18 cellular contexts compared by ENCODE assay signal in the genomic region with DNA sequence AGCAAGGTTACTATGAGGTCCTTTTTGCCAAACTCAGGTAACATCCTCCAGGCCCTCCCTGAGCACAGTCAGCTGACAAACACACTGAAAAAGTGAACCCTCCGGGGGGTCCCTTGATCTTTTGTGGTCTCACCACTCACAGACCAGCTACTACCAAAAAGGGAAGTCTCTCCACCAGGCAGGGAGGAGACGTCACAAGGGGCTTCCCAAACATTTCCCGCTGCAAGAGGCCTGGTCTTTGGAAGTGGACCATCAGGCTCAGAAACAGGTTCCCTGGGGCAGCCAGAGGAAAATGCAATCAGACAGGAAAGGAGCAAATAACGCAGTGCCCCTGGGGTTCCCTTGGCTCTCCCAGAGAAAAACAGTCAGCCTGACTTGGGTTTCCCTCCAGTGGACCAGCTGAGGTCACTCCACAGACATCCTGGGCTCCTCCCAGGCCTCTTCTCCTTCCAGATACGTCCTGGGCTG. TPM values are rescaled to one million over a fixed set of nuclear protein-coding genes. Genes with fewer than 3 reads are reported as not detected.
DNase-seq lines count a peak whose midpoint lies in the region; ATAC-seq and TF ChIP-seq lines count a peak whose summit lies in the region.
"Had no signal": no experiment of that assay in that cellular context is flagged by ENCODE, and none has a peak within 500 bp of the region (broad histone marks: within the 10 kb centered on the region; RNA-seq: fewer than 3 reads in every experiment).

No MANE protein-coding gene starts in this region.

- no peak overlapping the region for H3K27ac Mint-ChIP-seq in CD8-positive, alpha-beta T cell
- peak overlapping the region; percentile 48; the same call in 1 of the 2 replicates for H3K27ac Mint-ChIP-seq in WTC11
- H3K27ac Mint-ChIP-seq: T-helper 2 cell treated with Interferon-gamma antibody and Interleukin-4, amounts not matched to agents 5 μg/mL and 100 μg/mL, for 36 hours had no signal

- TF ChIP-seq CTCF in CD8-positive, alpha-beta T cell (IDR thresholded peaks at IDR 0.05): no peak
- no peak for TF ChIP-seq CTCF in WTC11 (IDR thresholded peaks at IDR 0.05)
- no peak for TF ChIP-seq CTCF in mucosa of descending colon (IDR thresholded peaks at IDR 0.05)

- no peak overlapping the region for H3K27ac ChIP-seq in CD8-positive, alpha-beta T cell (ENCODE audit: low read depth, low read length)
- peak overlapping the region; percentile 36 for H3K27ac ChIP-seq in HUES48 (ENCODE audit: low read depth, low read length)
- H3K27ac ChIP-seq: left lung, SJSA1, thyroid gland had no signal

- no peak overlapping the region for H3K9ac ChIP-seq in HUES48 (ENCODE audit: low read depth, low read length)

- no peaks in the 10 kb centered on the region for H3K27me3 Mint-ChIP-seq in CD8-positive, alpha-beta T cell (ENCODE audit: low read depth)
- no peaks in the 10 kb centered on the region for H3K27me3 Mint-ChIP-seq in WTC11 (ENCODE audit: low read depth)

- H3K36me3 ChIP-seq in CD8-positive, alpha-beta T cell (ENCODE audit: insufficient read depth, low read length): no peaks in the 10 kb centered on the region
- H3K36me3 ChIP-seq in HUES48 (ENCODE audit: control insufficient read depth, insufficient read depth, low read length): no peaks in the 10 kb centered on the region
- H3K36me3 ChIP-seq in mucosa of descending colon (ENCODE audit: low read depth): no peaks in the 10 kb centered on the region
- H3K36me3 ChIP-seq: left lung, SJSA1, thyroid gland had no signal

- H3K4me3 ChIP-seq in CD8-positive, alpha-beta T cell (ENCODE audit: low read depth, low read length): no peak overlapping the region
- H3K4me3 ChIP-seq in HUES48 (ENCODE audit: low read depth, low read length) (no peak overlapping the region), mucosa of descending colon (no peak overlapping the region)
- H3K4me3 ChIP-seq: left lung, SJSA1, thyroid gland had no signal

- POLR2A ChIA-PET in CD8-positive, alpha-beta T cell (lab: Charles Lee): interaction anchor here (0.9 to 1.4 kb wide), 2 partner anchors 9 to 11 kb away, joined by 3 read pairs; no protein-coding TSS in a partner anchor
- POLR2A ChIA-PET in WTC11 (lab: Charles Lee): no interaction called here

- peaks cover 37% of the 10 kb centered on the region for H3K4me1 ChIP-seq in CD8-positive, alpha-beta T cell (ENCODE audit: insufficient read depth, low read length)
- H3K4me1 ChIP-seq in HUES48 (ENCODE audit: control insufficient read depth, insufficient read depth, low read length) (0 out of 2 replicates have a peak, but pooled peaks cover 7% of the 10 kb centered on the region), mucosa of descending colon (ENCODE audit: low read depth) (no peaks in the 10 kb centered on the region)
- H3K4me1 ChIP-seq: SJSA1 had no signal

- ATAC-seq in CD8-positive, alpha-beta T cell: peak; percentile 47
- ATAC-seq in WTC11: peak; percentile 34
- no peak for ATAC-seq in mucosa of descending colon
- ATAC-seq in HG03439 (IDR thresholded peaks at IDR 0.05; ENCODE audit: unreplicated experiment): no peak
- ATAC-seq in sciatic nerve: no peak
- ATAC-seq in GM19023 (IDR thresholded peaks at IDR 0.05; ENCODE audit: unreplicated experiment): no peak
- ATAC-seq: left lung had no signal

- no peaks in the 10 kb centered on the region for H3K36me3 Mint-ChIP-seq in CD8-positive, alpha-beta T cell
- no peaks in the 10 kb centered on the region for H3K36me3 Mint-ChIP-seq in WTC11

- H3K4me1 Mint-ChIP-seq in CD8-positive, alpha-beta T cell (ENCODE audit: low read depth): peaks cover 44% of the 10 kb centered on the region
- H3K4me1 Mint-ChIP-seq in WTC11: peaks cover 7% of the 10 kb centered on the region

- H3K27me3 ChIP-seq in CD8-positive, alpha-beta T cell (ENCODE audit: insufficient read depth, low read length): no peaks in the 10 kb centered on the region
- no peaks in the 10 kb centered on the region for H3K27me3 ChIP-seq in HUES48 (ENCODE audit: control insufficient read depth, insufficient read depth, low read length)
- H3K27me3 ChIP-seq: SJSA1, thyroid gland had no signal

- H3K9me3 Mint-ChIP-seq in CD8-positive, alpha-beta T cell: no peaks in the 10 kb centered on the region
- H3K9me3 Mint-ChIP-seq in WTC11: no peaks in the 10 kb centered on the region
- H3K9me3 Mint-ChIP-seq: T-helper 2 cell treated with Interferon-gamma antibody and Interleukin-4, amounts not matched to agents 5 μg/mL and 100 μg/mL, for 36 hours had no signal

- peak in 2 of 7 experiments; percentile 30 to 42 for DNase-seq in CD8-positive, alpha-beta T cell
- DNase-seq in WTC11 (ENCODE audit: low spot score): no peak
- DNase-seq in islet precursor cell: peak; percentile 63
- DNase-seq in mucosa of descending colon: no peak
- DNase-seq in sciatic nerve (ENCODE audit: low spot score): no peak
- DNase-seq: activated CD4-positive, alpha-beta T cell treated with anti-CD3 and anti-CD28 coated beads for 1 hour; HCEC 1CT; left lung; MM.1S; NCI-H2029 treated with DMSO at 0.1 percent for 48 hours; NCI-H524 treated with DMSO at 0.1 percent for 48 hours; small intestine; thyroid gland had no signal

- CTCF ChIA-PET in CD8-positive, alpha-beta T cell (lab: Charles Lee): interaction anchor here (1.2 to 2.1 kb wide), 3 partner anchors 10 to 22 kb away, joined by 3 to 16 read pairs (median 3); no protein-coding TSS in a partner anchor
- CTCF ChIA-PET in WTC11 (lab: Charles Lee): interaction anchor here (0.8 to 2.0 kb wide), 2 partner anchors 10 to 22 kb away, joined by 4 to 9 read pairs; no protein-coding TSS in a partner anchor

- intact Hi-C loops in CD8-positive, alpha-beta T cell (cut with DNase I, micrococcal nuclease): no loop called here
- intact Hi-C loops in mucosa of descending colon (cut with DNase I, micrococcal nuclease): no loop called here
- intact Hi-C loops in sciatic nerve (cut with DNase I): no loop called here

- H3K9me3 ChIP-seq in CD8-positive, alpha-beta T cell (ENCODE audit: low read length): no peaks in the 10 kb centered on the region
- H3K9me3 ChIP-seq in HUES48 (ENCODE audit: control insufficient read depth, insufficient read depth, low read length): no peaks in the 10 kb centered on the region
- no peaks in the 10 kb centered on the region for H3K9me3 ChIP-seq in mucosa of descending colon
- H3K9me3 ChIP-seq: left lung, SJSA1, thyroid gland had no signal

- no peak overlapping the region for H3K4me3 Mint-ChIP-seq in CD8-positive, alpha-beta T cell
- H3K4me3 Mint-ChIP-seq in WTC11: no peak overlapping the region
- H3K4me3 Mint-ChIP-seq: T-helper 2 cell treated with Interferon-gamma antibody and Interleukin-4, amounts not matched to agents 5 μg/mL and 100 μg/mL, for 36 hours had no signal

TF ChIP-seq in WTC11, 78 proteins besides CTCF, POLR2A, EP300 and RAD21 (continues in another document):
- TF ChIP-seq, protein P1, sequence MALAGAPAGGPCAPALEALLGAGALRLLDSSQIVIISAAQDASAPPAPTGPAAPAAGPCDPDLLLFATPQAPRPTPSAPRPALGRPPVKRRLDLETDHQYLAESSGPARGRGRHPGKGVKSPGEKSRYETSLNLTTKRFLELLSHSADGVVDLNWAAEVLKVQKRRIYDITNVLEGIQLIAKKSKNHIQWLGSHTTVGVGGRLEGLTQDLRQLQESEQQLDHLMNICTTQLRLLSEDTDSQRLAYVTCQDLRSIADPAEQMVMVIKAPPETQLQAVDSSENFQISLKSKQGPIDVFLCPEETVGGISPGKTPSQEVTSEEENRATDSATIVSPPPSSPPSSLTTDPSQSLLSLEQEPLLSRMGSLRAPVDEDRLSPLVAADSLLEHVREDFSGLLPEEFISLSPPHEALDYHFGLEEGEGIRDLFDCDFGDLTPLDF (CRISPR knock-in tag; IDR thresholded peaks at IDR 0.05): no peak
- TF ChIP-seq, protein P2, sequence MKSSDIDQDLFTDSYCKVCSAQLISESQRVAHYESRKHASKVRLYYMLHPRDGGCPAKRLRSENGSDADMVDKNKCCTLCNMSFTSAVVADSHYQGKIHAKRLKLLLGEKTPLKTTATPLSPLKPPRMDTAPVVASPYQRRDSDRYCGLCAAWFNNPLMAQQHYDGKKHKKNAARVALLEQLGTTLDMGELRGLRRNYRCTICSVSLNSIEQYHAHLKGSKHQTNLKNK (CRISPR knock-in tag; IDR thresholded peaks at IDR 0.05): no peak
- TF ChIP-seq ZNF138 (CRISPR knock-in tag; conservative IDR thresholded peaks at IDR 0.05): no peak
- no peak for TF ChIP-seq ZNF219 (CRISPR knock-in tag; IDR thresholded peaks at IDR 0.05; ENCODE audit: borderline replicate concordance)
- no peak for TF ChIP-seq GTF2I (CRISPR knock-in tag; conservative IDR thresholded peaks at IDR 0.05)
- TF ChIP-seq ZNF317 (CRISPR knock-in tag; IDR thresholded peaks at IDR 0.05; ENCODE audit: borderline replicate concordance, low read depth): no peak
- TF ChIP-seq, protein P3, sequence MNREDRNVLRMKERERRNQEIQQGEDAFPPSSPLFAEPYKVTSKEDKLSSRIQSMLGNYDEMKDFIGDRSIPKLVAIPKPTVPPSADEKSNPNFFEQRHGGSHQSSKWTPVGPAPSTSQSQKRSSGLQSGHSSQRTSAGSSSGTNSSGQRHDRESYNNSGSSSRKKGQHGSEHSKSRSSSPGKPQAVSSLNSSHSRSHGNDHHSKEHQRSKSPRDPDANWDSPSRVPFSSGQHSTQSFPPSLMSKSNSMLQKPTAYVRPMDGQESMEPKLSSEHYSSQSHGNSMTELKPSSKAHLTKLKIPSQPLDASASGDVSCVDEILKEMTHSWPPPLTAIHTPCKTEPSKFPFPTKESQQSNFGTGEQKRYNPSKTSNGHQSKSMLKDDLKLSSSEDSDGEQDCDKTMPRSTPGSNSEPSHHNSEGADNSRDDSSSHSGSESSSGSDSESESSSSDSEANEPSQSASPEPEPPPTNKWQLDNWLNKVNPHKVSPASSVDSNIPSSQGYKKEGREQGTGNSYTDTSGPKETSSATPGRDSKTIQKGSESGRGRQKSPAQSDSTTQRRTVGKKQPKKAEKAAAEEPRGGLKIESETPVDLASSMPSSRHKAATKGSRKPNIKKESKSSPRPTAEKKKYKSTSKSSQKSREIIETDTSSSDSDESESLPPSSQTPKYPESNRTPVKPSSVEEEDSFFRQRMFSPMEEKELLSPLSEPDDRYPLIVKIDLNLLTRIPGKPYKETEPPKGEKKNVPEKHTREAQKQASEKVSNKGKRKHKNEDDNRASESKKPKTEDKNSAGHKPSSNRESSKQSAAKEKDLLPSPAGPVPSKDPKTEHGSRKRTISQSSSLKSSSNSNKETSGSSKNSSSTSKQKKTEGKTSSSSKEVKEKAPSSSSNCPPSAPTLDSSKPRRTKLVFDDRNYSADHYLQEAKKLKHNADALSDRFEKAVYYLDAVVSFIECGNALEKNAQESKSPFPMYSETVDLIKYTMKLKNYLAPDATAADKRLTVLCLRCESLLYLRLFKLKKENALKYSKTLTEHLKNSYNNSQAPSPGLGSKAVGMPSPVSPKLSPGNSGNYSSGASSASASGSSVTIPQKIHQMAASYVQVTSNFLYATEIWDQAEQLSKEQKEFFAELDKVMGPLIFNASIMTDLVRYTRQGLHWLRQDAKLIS (CRISPR knock-in tag; IDR thresholded peaks at IDR 0.05; ENCODE audit: borderline replicate concordance): no peak
- no peak for TF ChIP-seq OVOL2 (CRISPR knock-in tag; IDR thresholded peaks at IDR 0.05; ENCODE audit: borderline replicate concordance)

RNA-seq across cellular contexts. Expression of a gene that starts 38.7 kb away (rescaled TPM):
- 1 to 10 TPM; 3.0 to 3.2 TPM for total RNA-seq in CD8-positive, alpha-beta T cell
- total RNA-seq in WTC11 (2021) (3.2 to 4.4 TPM (median 3.7 TPM) in 3 replicates), mucosa of descending colon (1 to 10 TPM in 1 of 3 donors, under 1 TPM in 2; 0.29 to 1.8 (median 0.31) TPM), sciatic nerve (1.1 TPM)
- total RNA-seq: SJSA1 had no signal

Comparison
In these comparisons a context has a peak if more than half of its experiments do, and no peak if none do; other contexts are left out.
1. ATAC-seq: peak in CD8-positive, alpha-beta T cell (single experiment) and WTC11 (single experiment); none in mucosa of descending colon (single experiment), HG03439 (single experiment), sciatic nerve (single experiment) and GM19023 (single experiment).